9 cellular contexts compared by ENCODE assay signal in the genomic region with DNA sequence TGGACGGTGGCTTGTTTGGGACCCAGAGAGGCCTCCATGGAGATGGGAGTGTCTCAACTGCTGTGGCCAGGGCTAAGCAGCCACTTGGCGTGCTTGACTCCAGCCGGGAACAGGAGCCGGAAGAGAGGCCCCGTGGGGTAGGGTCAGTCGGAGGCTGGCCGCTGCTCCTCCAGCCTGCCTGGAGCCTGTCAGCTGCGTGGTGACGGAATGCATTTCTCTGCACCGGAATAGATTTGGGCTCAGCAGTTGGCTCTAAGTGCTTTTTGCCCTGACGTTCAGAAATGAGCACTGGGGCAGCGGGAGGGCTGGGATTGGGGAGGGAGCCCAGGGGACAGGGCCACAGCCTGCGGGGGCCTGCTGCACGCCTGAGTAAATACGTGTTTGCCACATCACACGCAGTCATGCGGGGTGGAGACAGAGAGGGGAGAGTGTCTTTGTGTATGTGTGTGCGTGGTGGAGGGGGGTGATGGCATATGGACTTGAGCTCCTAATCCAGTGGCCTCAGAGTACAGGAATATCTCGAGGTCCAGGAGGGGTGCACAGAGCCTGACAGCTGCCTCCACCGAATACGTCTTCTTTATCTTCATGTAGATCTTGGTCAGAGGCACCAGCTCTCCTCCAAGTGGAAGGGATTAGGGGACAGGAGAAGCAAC.
DNase-seq lines count a peak whose midpoint lies in the region; ATAC-seq and TF ChIP-seq lines count a peak whose summit lies in the region.
"Had no signal": no experiment of that assay in that cellular context is flagged by ENCODE, and none has a peak within 500 bp of the region (broad histone marks: within the 10 kb centered on the region; RNA-seq: fewer than 3 reads in every experiment).

No MANE protein-coding gene starts in this region.

- TF ChIP-seq CTCF in AG10803 (conservative IDR thresholded peaks at IDR 0.05; ENCODE audit: low read length) (no peak), adrenal gland (IDR thresholded peaks at IDR 0.05) (no peak), cardiac muscle cell (IDR thresholded peaks at IDR 0.05; ENCODE audit: low read depth, low read length) (no peak), omental fat pad (IDR thresholded peaks at IDR 0.05) (no peak), CD14-positive monocyte (IDR thresholded peaks at IDR 0.05) (no peak)

- H3K9me3 ChIP-seq in adrenal gland (replicated peaks in 1 of 3), result no peaks in the 10 kb centered on the region
- no peaks in the 10 kb centered on the region for H3K9me3 ChIP-seq in cardiac muscle cell (ENCODE audit: low read depth)
- H3K9me3 ChIP-seq: mucosa of descending colon had no signal

- intact Hi-C loops in adrenal gland (cut with DNase I), result no loop called here
- intact Hi-C loops in CD14-positive monocyte (cut with micrococcal nuclease), result no loop called here

- no peak for TF ChIP-seq POLR2A in adrenal gland (IDR thresholded peaks at IDR 0.05)

- no peaks in the 10 kb centered on the region for H3K36me3 ChIP-seq in adrenal gland (replicated peaks in 1 of 2)
- H3K36me3 ChIP-seq in cardiac muscle cell, result no peaks in the 10 kb centered on the region

- H3K4me3 ChIP-seq in AG10803 (ENCODE audit: low read length) (no peak overlapping the region), adrenal gland (no peak overlapping the region), cardiac muscle cell (no peak overlapping the region)
- H3K4me3 ChIP-seq: mucosa of descending colon had no signal

- H3K27me3 ChIP-seq in adrenal gland, result no peaks in the 10 kb centered on the region
- H3K27me3 ChIP-seq in cardiac muscle cell, result no peaks in the 10 kb centered on the region

- H3K4me1 ChIP-seq in adrenal gland (replicated peaks in 1 of 2) (no peaks in the 10 kb centered on the region), cardiac muscle cell (ENCODE audit: low read depth) (peaks cover 24% of the 10 kb centered on the region)

- peaks cover 3% of the 10 kb centered on the region for H3K4me1 Mint-ChIP-seq in CD14-positive monocyte

- H3K27me3 Mint-ChIP-seq in CD14-positive monocyte (ENCODE audit: low read depth in 3 of 3), result peaks cover 0 to 3% (median 0%) of the 10 kb centered on the region in 3 donors

- no peak overlapping the region for H3K4me3 Mint-ChIP-seq in CD14-positive monocyte

- H3K36me3 Mint-ChIP-seq in CD14-positive monocyte, result no peaks in the 10 kb centered on the region

- H3K27ac ChIP-seq in adrenal gland (peak overlapping the region in 2 of 5 donors; percentile 52 to 79), cardiac muscle cell (peak overlapping the region; percentile 86)

- DNase-seq in AG10803 (ENCODE audit: low read depth), result peak; percentile 18
- peak in 6 of 7 donors; percentile 22 to 70 (median 38) for DNase-seq in adrenal gland
- DNase-seq in cardiac muscle cell (ENCODE audit: low read depth in 1 of 2, low spot score in 1 of 2), result peak; percentile 85 to 90
- no peak for DNase-seq in omental fat pad (ENCODE audit: low spot score)
- DNase-seq in iPS-NIHi7 (ENCODE audit: extremely low spot score), result no peak
- no peak for DNase-seq in NCI-H748 treated with DMSO at 0.1 percent for 48 hours (lab: John Stamatoyannopoulos, UW)
- DNase-seq in NAMALWA (ENCODE audit: low spot score), result no peak
- DNase-seq in CD14-positive monocyte (ENCODE audit: low spot score), result no peak

- peaks cover 0 to 4% (median 0%) of the 10 kb centered on the region in 7 donors for H3K9me3 Mint-ChIP-seq in CD14-positive monocyte

- no peak overlapping the region for H3K27ac Mint-ChIP-seq in CD14-positive monocyte

- peak; percentile 33 for ATAC-seq in omental fat pad (ENCODE audit: low FRiP score)

- 64 to 71% (median 68%) methylated on average over 15 to 21 of the region's 21 CpGs for WGBS in adrenal gland, 4 donors

Comparison
In these comparisons a context has a peak if more than half of its experiments do, and no peak if none do; other contexts are left out.
1. DNase-seq: peak in AG10803 (single experiment), adrenal gland (6 of 7) and cardiac muscle cell (2 of 2); none in omental fat pad (single experiment), iPS-NIHi7 (single experiment), NCI-H748 treated with DMSO at 0.1 percent for 48 hours (single experiment), NAMALWA (single experiment) and CD14-positive monocyte (single experiment).